ENCODE assay signal across 8 cellular contexts in the genomic region with DNA sequence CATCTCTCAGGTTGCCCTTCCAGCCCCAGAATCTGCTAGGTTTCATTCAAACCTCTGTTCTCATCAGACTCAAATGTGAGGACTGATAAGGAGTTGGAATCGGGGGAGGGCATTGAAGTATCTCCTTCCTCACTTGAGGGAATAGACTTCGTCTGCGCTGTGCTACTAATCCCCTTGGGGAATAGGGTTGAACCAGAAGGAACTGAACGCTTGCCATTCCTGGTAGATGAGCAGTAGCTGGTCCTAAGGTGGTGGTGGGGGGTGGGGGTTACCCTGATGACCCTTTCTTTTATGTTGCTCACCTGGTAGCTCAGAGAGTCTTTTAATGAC. TPM values are rescaled to one million over a fixed set of nuclear protein-coding genes. Genes with fewer than 3 reads are reported as not detected.
A peak's percentile ranks its signal among the peaks of the same experiment; 100 is the strongest.
DNase-seq lines count a peak whose midpoint lies in the region; ATAC-seq and TF ChIP-seq lines count a peak whose summit lies in the region.

No MANE protein-coding gene starts in this region.

- peaks cover 5% of the 10 kb centered on the region for H3K4me1 ChIP-seq in mammary epithelial cell (ENCODE audit: insufficient read depth, low read length)

- H3K4me1 Mint-ChIP-seq in Calu3 (ENCODE audit: low read depth, unreplicated experiment) (peaks cover 18% of the 10 kb centered on the region), nephron (no peaks in the 10 kb centered on the region)

- 56% methylated on average over 3 of the region's 4 CpGs for WGBS in mammary epithelial cell (ENCODE audit: low coverage, missing lambda C conversion rate)

- peak overlapping the region; percentile 82 for H3K27ac Mint-ChIP-seq in Calu3 (ENCODE audit: unreplicated experiment)
- H3K27ac Mint-ChIP-seq in nephron: no peak overlapping the region

- intact Hi-C loops in Calu3 (cut with micrococcal nuclease; ENCODE audit: unreplicated experiment) (loop anchor here (1.0 to 10.0 kb wide), 3 partner anchors 33 to 75 kb away; no protein-coding TSS in a partner anchor), mammary epithelial cell (cut with micrococcal nuclease) (loop anchor here (1.0 to 5.0 kb wide), 8 partner anchors 11 to 333 kb away; partner anchors contain the start of gene CHST7)

- DNase-seq in Calu3 (no peak), MV-4-11 (lab: John Stamatoyannopoulos, UW) (peak; percentile 35), mammary epithelial cell (no peak), mucosa of gallbladder (ENCODE audit: low spot score) (no peak), GM19240 (ENCODE audit: insufficient read length, low spot score) (no peak), AG20443 (ENCODE audit: low spot score) (no peak)

- H4K20me1 ChIP-seq in mammary epithelial cell (ENCODE audit: insufficient read depth, low read length): no peaks in the 10 kb centered on the region

- in situ Hi-C loops in mammary epithelial cell (cut with MboI; ENCODE audit: low sequenced_read_pairs in 2 of 2): no loop called here

- H3K9me3 Mint-ChIP-seq in Calu3 (ENCODE audit: low read depth, unreplicated experiment): peaks cover 4% of the 10 kb centered on the region
- H3K9me3 Mint-ChIP-seq in nephron: peaks cover 21% of the 10 kb centered on the region

- H3K27me3 Mint-ChIP-seq in Calu3 (ENCODE audit: unreplicated experiment): no peaks in the 10 kb centered on the region
- peaks cover 24% of the 10 kb centered on the region for H3K27me3 Mint-ChIP-seq in nephron (ENCODE audit: low read depth)

- no peak for ATAC-seq in HG02610 (IDR thresholded peaks at IDR 0.05; ENCODE audit: unreplicated experiment)

- H3K9me3 ChIP-seq in mammary epithelial cell (replicated peaks; ENCODE audit: insufficient read depth, low read length): no peaks in the 10 kb centered on the region

- dilution Hi-C loops in mammary epithelial cell (cut with HindIII; ENCODE audit: low sequenced_read_pairs): no loop called here

- TF ChIP-seq CTCF in Calu3 (IDR thresholded peaks at IDR 0.05; ENCODE audit: unreplicated experiment) (peak; percentile 2), mammary epithelial cell (conservative IDR thresholded peaks at IDR 0.05 in 1 of 2, IDR thresholded peaks at IDR 0.05 in 1 of 2; ENCODE audit: extremely low read depth in 1 of 2, insufficient read depth in 1 of 2, low read depth in 1 of 2, low read length in 2 of 2) (no peak), nephron (IDR thresholded peaks at IDR 0.05; ENCODE audit: unreplicated experiment in 3 of 3) (no peak)

- H3K36me3 Mint-ChIP-seq in Calu3 (ENCODE audit: insufficient read depth, unreplicated experiment) (peaks cover 40% of the 10 kb centered on the region), nephron (ENCODE audit: low read depth) (no peaks in the 10 kb centered on the region)

- no peaks in the 10 kb centered on the region for H3K36me3 ChIP-seq in mammary epithelial cell (ENCODE audit: insufficient read depth, low read length)

- peak overlapping the region in 2 of 3 experiments; percentile 64 to 79 for H3K4me3 ChIP-seq in mammary epithelial cell (replicated peaks in 1 of 3; ENCODE audit: insufficient read depth in 1 of 3, low read depth in 2 of 3, low read length in 3 of 3)

- H3K4me3 Mint-ChIP-seq in Calu3 (ENCODE audit: low read depth, unreplicated experiment) (peak overlapping the region; percentile 96), nephron (peak overlapping the region; percentile 72 to 85 (median 83))

- peaks cover 35% of the 10 kb centered on the region for H3K79me2 ChIP-seq in mammary epithelial cell (ENCODE audit: insufficient read depth, low read length)

- CTCF ChIA-PET in Calu3 (lab: Charles Lee) (interaction anchor here (0.9 to 2.7 kb wide), 3 partner anchors 19 to 76 kb away, joined by 3 to 19 read pairs (median 3); no protein-coding TSS in a partner anchor), mammary epithelial cell (lab: Charles Lee; ENCODE audit: low non-redundant PET) (no interaction called here)

- peak overlapping the region; percentile 87 for H2AFZ ChIP-seq in mammary epithelial cell (ENCODE audit: low read depth, low read length)

- H3K4me2 ChIP-seq in mammary epithelial cell (ENCODE audit: insufficient read depth, low read depth, low read length): peak overlapping the region; percentile 62

- no TSS peak for BruUV-seq in Calu3 (replicated peaks; lab: Mats Ljungman, UMichigan)
- BruUV-seq in mammary epithelial cell (replicated peaks; lab: Mats Ljungman, UMichigan): no TSS peak

- H3K27ac ChIP-seq in mammary epithelial cell (ENCODE audit: insufficient read depth, low read depth, low read length): peak overlapping the region; percentile 11

- H3K27me3 ChIP-seq in mammary epithelial cell (ENCODE audit: insufficient read depth, low read length): no peaks in the 10 kb centered on the region

- H3K9ac ChIP-seq in mammary epithelial cell (ENCODE audit: insufficient read depth, low read length): peak overlapping the region; percentile 16

RNA-seq across cellular contexts. Expression of gene SLC9A7, which starts 0.7 kb away (rescaled TPM):
- total RNA-seq in Calu3 (2022) (66.4 and 83.3 TPM in 2 replicates), mammary epithelial cell (10 to 100 TPM; 32.4 to 72.7 TPM), mucosa of gallbladder (6.2 TPM)
- 19.7 TPM for polyA plus RNA-seq in mammary epithelial cell
- 70.2 TPM for polyA minus RNA-seq in mammary epithelial cell
